13 cellular contexts compared by ENCODE assay signal in the genomic region with DNA sequence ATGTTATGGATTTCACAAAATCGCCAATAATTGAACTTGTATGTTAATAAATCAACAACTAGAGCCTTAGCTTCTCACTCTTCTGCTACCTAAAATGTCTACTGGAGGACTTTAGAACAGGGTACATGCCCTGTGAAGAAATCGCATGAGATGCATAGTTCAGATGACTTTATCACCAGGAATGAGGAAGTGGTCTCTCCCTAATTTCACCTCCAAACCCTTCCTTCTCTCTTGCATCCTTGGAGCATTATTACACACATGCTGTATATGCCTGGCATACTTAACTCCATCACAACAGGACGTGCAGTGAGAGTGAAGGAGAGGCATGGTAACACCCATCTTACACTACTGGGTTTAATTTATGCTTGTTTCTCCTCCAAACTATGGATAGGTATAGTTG. TPM values are rescaled to one million over a fixed set of nuclear protein-coding genes. Genes with fewer than 3 reads are reported as not detected.
A peak's percentile ranks its signal among the peaks of the same experiment; 100 is the strongest.
DNase-seq lines count a peak whose midpoint lies in the region; ATAC-seq, FAIRE-seq and TF ChIP-seq lines count a peak whose summit lies in the region.
"Had no signal": no experiment of that assay in that cellular context is flagged by ENCODE, and none has a peak within 500 bp of the region (broad histone marks: within the 10 kb centered on the region; RNA-seq: fewer than 3 reads in every experiment).

No MANE protein-coding gene starts in this region.

- POLR2A ChIA-PET in A549 (lab: Yijun Ruan, JAX), result interaction anchor here (0.7 to 0.9 kb wide), 2 partner anchors 13 to 28 kb away, joined by 3 to 4 read pairs; a partner anchor contains a TSS

- H3K27ac ChIP-seq in A549, result peak overlapping the region; percentile 65 to 66
- no peak overlapping the region for H3K27ac ChIP-seq in hepatocyte
- H3K27ac ChIP-seq: esophagus muscularis mucosa had no signal

- TF ChIP-seq CTCF in A549 (IDR thresholded peaks at IDR 0.05) (no peak), hepatocyte (IDR thresholded peaks at IDR 0.05; ENCODE audit: poor library complexity) (no peak)

- H2AFZ ChIP-seq in hepatocyte, result no peak overlapping the region

- H3K4me1 Mint-ChIP-seq in activated naive CD4-positive, alpha-beta T cell treated with anti-CD3 and anti-CD28 coated beads for 36 hours (ENCODE audit: low read depth), result peaks cover 27% of the 10 kb centered on the region

- peaks cover 22% of the 10 kb centered on the region for H3K36me3 Mint-ChIP-seq in activated naive CD4-positive, alpha-beta T cell treated with anti-CD3 and anti-CD28 coated beads for 36 hours (ENCODE audit: low read depth)

- no peaks in the 10 kb centered on the region for H3K9me2 ChIP-seq in hepatocyte (replicated peaks; ENCODE audit: insufficient read depth)

- peak in 1 of 2 experiments; percentile 28; a peak in 1 of 5 replicates for TF ChIP-seq EP300 in A549 (IDR thresholded peaks at IDR 0.05)

- CTCF ChIA-PET in A549 (lab: Yijun Ruan, JAX), result interaction anchor here (1.2 to 1.5 kb wide), 2 partner anchors 43 to 268 kb away, joined by 3 to 8 read pairs; no protein-coding TSS in a partner anchor
- CTCF ChIA-PET in activated naive CD4-positive, alpha-beta T cell treated with anti-CD3 and anti-CD28 coated beads for 36 hours (lab: Charles Lee), result no interaction called here

- peaks cover 93% of the 10 kb centered on the region for H3K79me2 ChIP-seq in hepatocyte

- ATAC-seq in A549, result peak; percentile 89 to 95
- ATAC-seq in HG02870 (IDR thresholded peaks at IDR 0.05; ENCODE audit: unreplicated experiment), result no peak

- no peaks in the 10 kb centered on the region for H3K27me3 ChIP-seq in hepatocyte
- H3K27me3 ChIP-seq: BE2C, esophagus muscularis mucosa had no signal

- intact Hi-C loops in activated naive CD4-positive, alpha-beta T cell treated with anti-CD3 and anti-CD28 coated beads for 36 hours (cut with micrococcal nuclease), result no loop called here

- DNase-seq in A549 (ENCODE audit: low read depth in 1 of 2, low spot score in 1 of 2) (peak; percentile 81 to 88), HS-27A (ENCODE audit: low read depth) (peak; percentile 75), SW480 (ENCODE audit: low spot score) (peak; percentile 85), hepatocyte (ENCODE audit: low spot score) (peak; percentile 30)
- DNase-seq in activated naive CD4-positive, alpha-beta T cell treated with anti-CD3 and anti-CD28 coated beads for 36 hours, result no peak
- no peak for DNase-seq in activated CD4-positive, alpha-beta T cell treated with anti-CD3 and anti-CD28 coated beads, Interleukin-2, amount 50 U/mL, for 1 hour
- no peak for DNase-seq in activated effector memory CD4-positive, alpha-beta T cell treated with Interleukin-2 at 50 U/mL for 16 hours
- DNase-seq: activated naive CD4-positive, alpha-beta T cell treated with Interleukin-2 at 50 U/mL for 16 hours; BE2C; NCI-H1436 had no signal

- no peaks in the 10 kb centered on the region for H3K27me3 Mint-ChIP-seq in activated naive CD4-positive, alpha-beta T cell treated with anti-CD3 and anti-CD28 coated beads for 36 hours (ENCODE audit: low read depth)

- no peak overlapping the region for H3K4me3 Mint-ChIP-seq in activated naive CD4-positive, alpha-beta T cell treated with anti-CD3 and anti-CD28 coated beads for 36 hours
- H3K4me3 Mint-ChIP-seq: nephron had no signal

- H3K4me2 ChIP-seq in A549, result peak overlapping the region; percentile 53
- H3K4me2 ChIP-seq in hepatocyte, result no peak overlapping the region

- H3K36me3 ChIP-seq in hepatocyte (replicated peaks; ENCODE audit: insufficient read depth, low read depth), result no peaks in the 10 kb centered on the region

- H3K4me3 ChIP-seq in A549 (no peak overlapping the region), hepatocyte (no peak overlapping the region)
- H3K4me3 ChIP-seq: esophagus muscularis mucosa had no signal

- WGBS in A549 (ENCODE audit: missing lambda C conversion rate), result 33% methylated on average over 3 of the region's 3 CpGs
- 75% methylated on average over 3 of the region's 3 CpGs for WGBS in hepatocyte (ENCODE audit: low lambda C conversion rate, missing lambda C conversion rate)

- peak; percentile 96 for FAIRE-seq in A549 (lab: Jason Lieb, UNC)

- no peak for TF ChIP-seq POLR2A in A549 (IDR thresholded peaks at IDR 0.05; ENCODE audit: low read length)

- no peak for TF ChIP-seq RAD21 in A549 (conservative IDR thresholded peaks at IDR 0.05 in 1 of 2, IDR thresholded peaks at IDR 0.05 in 1 of 2)

- H3K9me3 Mint-ChIP-seq in activated naive CD4-positive, alpha-beta T cell treated with anti-CD3 and anti-CD28 coated beads for 36 hours, result no peaks in the 10 kb centered on the region
- H3K9me3 Mint-ChIP-seq: nephron had no signal

- H3K27ac Mint-ChIP-seq in activated naive CD4-positive, alpha-beta T cell treated with anti-CD3 and anti-CD28 coated beads for 36 hours, result no peak overlapping the region

- no peaks in the 10 kb centered on the region for H3K9me3 ChIP-seq in A549
- no peaks in the 10 kb centered on the region for H3K9me3 ChIP-seq in hepatocyte (ENCODE audit: low read depth)
- H3K9me3 ChIP-seq: BE2C, esophagus muscularis mucosa had no signal

- H3K4me1 ChIP-seq in A549, result peaks cover 65% of the 10 kb centered on the region
- peaks cover 19% of the 10 kb centered on the region for H3K4me1 ChIP-seq in hepatocyte (ENCODE audit: insufficient read depth)
- H3K4me1 ChIP-seq: BE2C had no signal

- peaks cover 44% of the 10 kb centered on the region for H4K20me1 ChIP-seq in hepatocyte (ENCODE audit: insufficient read depth, poor library complexity, severe bottlenecking)

TF ChIP-seq in A549, 52 proteins besides CTCF, POLR2A, EP300 and RAD21:
- TF ChIP-seq, protein P1, sequence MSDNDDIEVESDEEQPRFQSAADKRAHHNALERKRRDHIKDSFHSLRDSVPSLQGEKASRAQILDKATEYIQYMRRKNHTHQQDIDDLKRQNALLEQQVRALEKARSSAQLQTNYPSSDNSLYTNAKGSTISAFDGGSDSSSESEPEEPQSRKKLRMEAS (IDR thresholded peaks at IDR 0.05), result peak; percentile 62
- TF ChIP-seq GATA3 (IDR thresholded peaks at IDR 0.05; ENCODE audit: borderline replicate concordance) (no peak), CBX2 (IDR thresholded peaks at IDR 0.05; ENCODE audit: borderline replicate concordance, low read depth) (no peak), JUNB (IDR thresholded peaks at IDR 0.05) (peak; percentile 51), MYC (IDR thresholded peaks at IDR 0.05; ENCODE audit: borderline replicate concordance, low read length) (no peak), CHD4 (IDR thresholded peaks at IDR 0.05; ENCODE audit: borderline replicate concordance) (no peak), RFX5 (IDR thresholded peaks at IDR 0.05) (no peak), CHD2 (IDR thresholded peaks at IDR 0.05; ENCODE audit: low read length, partially characterized antibody) (no peak), FOSL2 (IDR thresholded peaks at IDR 0.05) (peak; percentile 31; the same call in 1 of the 2 replicates), FOSL2 (CRISPR knock-in tag; IDR thresholded peaks at IDR 0.05) (peak; percentile 85), ZNF302 (CRISPR knock-in tag; IDR thresholded peaks at IDR 0.05) (peak; percentile 78), RARB (CRISPR knock-in tag; IDR thresholded peaks at IDR 0.05) (no peak), HOXB5 (CRISPR knock-in tag; IDR thresholded peaks at IDR 0.05) (no peak), MAFK (IDR thresholded peaks at IDR 0.05; ENCODE audit: partially characterized antibody) (peak; percentile 9), NPAS2 (CRISPR knock-in tag; IDR thresholded peaks at IDR 0.05; ENCODE audit: borderline replicate concordance) (no peak), EHMT2 (IDR thresholded peaks at IDR 0.05; ENCODE audit: low read depth) (no peak), JUN (IDR thresholded peaks at IDR 0.05) (no peak; a peak in 1 of 5 replicates), CEBPB (IDR thresholded peaks at IDR 0.05) (peak; percentile 48 to 64; a peak in 2 of 4 replicates), ZSCAN20 (CRISPR knock-in tag; IDR thresholded peaks at IDR 0.05) (0 out of 2 replicates have a peak, but pooled peaks have one; percentile 26), EHF (CRISPR knock-in tag; IDR thresholded peaks at IDR 0.05) (0 out of 2 replicates have a peak, but pooled peaks have one; percentile 38), TFCP2L1 (CRISPR knock-in tag; IDR thresholded peaks at IDR 0.05) (no peak), NFE2L2 (conservative IDR thresholded peaks at IDR 0.05; ENCODE audit: low read length) (no peak), FOXS1 (CRISPR knock-in tag; IDR thresholded peaks at IDR 0.05) (no peak), NR3C1 (IDR thresholded peaks at IDR 0.05) (no peak)
- TF ChIP-seq, protein P2, sequence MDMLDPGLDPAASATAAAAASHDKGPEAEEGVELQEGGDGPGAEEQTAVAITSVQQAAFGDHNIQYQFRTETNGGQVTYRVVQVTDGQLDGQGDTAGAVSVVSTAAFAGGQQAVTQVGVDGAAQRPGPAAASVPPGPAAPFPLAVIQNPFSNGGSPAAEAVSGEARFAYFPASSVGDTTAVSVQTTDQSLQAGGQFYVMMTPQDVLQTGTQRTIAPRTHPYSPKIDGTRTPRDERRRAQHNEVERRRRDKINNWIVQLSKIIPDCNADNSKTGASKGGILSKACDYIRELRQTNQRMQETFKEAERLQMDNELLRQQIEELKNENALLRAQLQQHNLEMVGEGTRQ (IDR thresholded peaks at IDR 0.05), result no peak
TF ChIP-seq in A549: peak in this region for 8.

RNA-seq across cellular contexts. Expression of a gene that starts 27.8 kb away (rescaled TPM):
- 148 and 198 TPM in 2 replicates for polyA plus RNA-seq in A549 (2011; rRNA removed)
- 61.9 and 65.5 TPM in 2 replicates for polyA plus RNA-seq in A549 (2012; cell fraction: cytosol; rRNA removed)
- polyA plus RNA-seq in A549 (2012; cell fraction: nucleus; rRNA removed), result 27.8 and 48.0 TPM in 2 replicates
- 102 to 112 TPM (median 110 TPM) in 3 replicates for polyA plus RNA-seq in A549 (2017; fragmentation: RNase III; extraction: RNeasy Plus Mini Kit Qiagen cat#74134 plus additional on column Dnase treatment)
- polyA minus RNA-seq in A549 (2011; rRNA and poly(A)+ RNA removed), result 15.0 and 17.8 TPM in 2 replicates
- 105 and 111 TPM in 2 replicates for total RNA-seq in hepatocyte
- polyA plus RNA-seq in hepatocyte, result 135 and 142 TPM in 2 replicates
- total RNA-seq in activated naive CD4-positive, alpha-beta T cell treated with anti-CD3 and anti-CD28 coated beads for 36 hours, result 10 to 100 TPM; 58.7 to 62.7 TPM

RNA-seq across cellular contexts. Expression of a gene that starts 51.9 kb away (rescaled TPM):
- not detected in 2 replicates for polyA plus RNA-seq in A549 (2011; rRNA removed)
- 0.06 TPM in 1 of 2 replicates, not detected in the other for polyA plus RNA-seq in A549 (2012; cell fraction: cytosol; rRNA removed)
- polyA plus RNA-seq in A549 (2012; cell fraction: nucleus; rRNA removed), result 0.11 TPM in 1 of 2 replicates, not detected in the other
- 0.07 TPM in 1 of 3 replicates, not detected in the others for polyA plus RNA-seq in A549 (2017; fragmentation: RNase III; extraction: RNeasy Plus Mini Kit Qiagen cat#74134 plus additional on column Dnase treatment)
- 0.15 TPM in 1 of 2 replicates, not detected in the other for polyA minus RNA-seq in A549 (2011; rRNA and poly(A)+ RNA removed)
- not detected in 2 replicates for total RNA-seq in hepatocyte
- polyA plus RNA-seq in hepatocyte, result 0.24 and 0.64 TPM in 2 replicates
- total RNA-seq in activated naive CD4-positive, alpha-beta T cell treated with anti-CD3 and anti-CD28 coated beads for 36 hours, result not detected

Comparison
In these comparisons a context has a peak if more than half of its experiments do, and no peak if none do; other contexts are left out.
1. DNase-seq: peak in A549 (2 of 2), HS-27A (single experiment), SW480 (single experiment) and hepatocyte (single experiment); none in activated naive CD4-positive, alpha-beta T cell treated with anti-CD3 and anti-CD28 coated beads for 36 hours (single experiment), activated CD4-positive, alpha-beta T cell treated with anti-CD3 and anti-CD28 coated beads, Interleukin-2, amount 50 U/mL, for 1 hour (single experiment) and activated effector memory CD4-positive, alpha-beta T cell treated with Interleukin-2 at 50 U/mL for 16 hours (single experiment).